In the genomic region with DNA sequence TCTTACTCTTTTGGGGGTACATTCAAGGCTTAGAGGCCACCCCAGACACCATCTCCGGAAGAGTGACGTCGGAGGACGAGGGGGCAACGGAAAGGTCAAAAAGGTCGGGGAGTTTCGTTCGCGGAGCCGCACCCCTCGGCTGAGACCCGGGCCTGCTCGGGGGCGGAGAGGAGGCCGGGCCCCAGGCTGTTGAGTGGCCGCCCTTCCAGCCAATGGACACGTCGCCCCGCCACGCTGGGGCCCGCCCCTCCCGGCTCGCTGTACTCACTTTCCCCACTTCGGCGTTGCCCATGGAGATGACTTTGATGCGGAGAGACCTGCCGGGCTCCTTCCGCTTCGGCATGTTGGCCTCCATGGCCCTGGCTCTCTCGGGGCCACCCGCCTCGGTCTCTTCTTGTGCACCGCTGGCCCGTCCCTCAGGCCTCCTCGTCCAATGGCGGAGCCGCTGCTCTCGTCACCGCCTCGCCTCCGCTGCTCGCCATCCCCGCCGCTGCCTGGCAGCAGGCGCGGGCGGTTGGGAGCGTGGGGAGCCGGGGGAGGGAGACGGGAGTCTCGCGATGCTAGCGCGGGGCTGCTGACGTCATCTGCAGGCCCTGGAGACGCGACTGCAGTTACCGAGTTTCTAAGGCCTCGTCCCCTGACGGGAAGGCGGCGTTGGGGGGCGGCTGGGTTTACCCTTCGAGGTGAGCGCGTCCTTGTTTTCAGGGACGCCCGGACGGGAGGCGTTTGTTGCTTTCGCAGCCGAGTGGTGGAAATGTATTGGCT, we compare ENCODE assay signal across 8 cellular contexts. TPM values are rescaled to one million over a fixed set of nuclear protein-coding genes. Genes with fewer than 3 reads are reported as not detected.
A peak's percentile ranks its signal among the peaks of the same experiment; 100 is the strongest.
DNase-seq lines count a peak whose midpoint lies in the region; ATAC-seq and TF ChIP-seq lines count a peak whose summit lies in the region.

A gene (minus strand): TSS at position 406 of the 765 bp plus-strand sequence. CDS start 51 bp downstream, at position 355.

- peak within 1 kb of the TSS; percentile 83 to 87 for H3K4me3 ChIP-seq in cardiac fibroblast (replicated peaks in 1 of 2; ENCODE audit: low read depth in 2 of 2, low read length in 2 of 2)
- H3K4me3 ChIP-seq in smooth muscle cell: peak within 1 kb of the TSS; percentile 94

- H3K4me2 ChIP-seq in smooth muscle cell: peak within 1 kb of the TSS; percentile 99

- H3K4me1 Mint-ChIP-seq in WTC11: peaks cover 8% of the 10 kb centered on the region; the same call in 1 of the 2 replicates

- POLR2A ChIA-PET in WTC11 (lab: Charles Lee): interaction anchor here (0.7 to 1.1 kb wide), 2 partner anchors 323 to 443 kb away, joined by 3 read pairs; no protein-coding TSS in a partner anchor

- peak; percentile 94 for ATAC-seq in HG03175 (IDR thresholded peaks at IDR 0.05; ENCODE audit: unreplicated experiment)
- peak; percentile 93 for ATAC-seq in WTC11

- H2AFZ ChIP-seq in smooth muscle cell (ENCODE audit: low read depth): peak within 1 kb of the TSS; percentile 100

- peaks cover 5% of the 10 kb centered on the region; the same call in 1 of the 2 replicates for H3K36me3 Mint-ChIP-seq in WTC11

- in situ Hi-C loops in GM18951 (cut with MboI; ENCODE audit: low sequenced_read_pairs, unreplicated experiment): no loop called here

- H3K79me2 ChIP-seq in smooth muscle cell (ENCODE audit: low read depth): peaks cover 31% of the 10 kb centered on the region

- peak; percentile 86 for TF ChIP-seq POLR2A in GM18951 (IDR thresholded peaks at IDR 0.05; ENCODE audit: extremely low read depth, insufficient read depth, insufficient read length)

- peak; percentile 99 for DNase-seq in AG08396 (ENCODE audit: low spot score)
- DNase-seq in NCI-H2227 treated with DMSO at 0.1 percent for 48 hours (lab: John Stamatoyannopoulos, UW): peak; percentile 99
- peak; percentile 98 for DNase-seq in WTC11 (ENCODE audit: low spot score)
- peak; percentile 98 to 99 for DNase-seq in cardiac fibroblast (ENCODE audit: low read depth in 2 of 2)
- peak; percentile 99 for DNase-seq in iPS-NIHi7 (ENCODE audit: extremely low spot score)
- peak; percentile 92 for DNase-seq in smooth muscle cell (lab: John Stamatoyannopoulos, UW; ENCODE audit: unreplicated experiment)

- H3K36me3 ChIP-seq in smooth muscle cell (ENCODE audit: low read depth): no peaks in the 10 kb centered on the region

- CTCF ChIA-PET in WTC11 (lab: Charles Lee): interaction anchor here (0.6 to 1.0 kb wide), 4 partner anchors 70 to 239 kb away, joined by 3 to 4 read pairs (median 4); no protein-coding TSS in a partner anchor

- H3K4me1 ChIP-seq in smooth muscle cell (ENCODE audit: low read depth): peaks cover 6% of the 10 kb centered on the region

- peak within 1 kb of the TSS; percentile 98 for H3K9ac ChIP-seq in smooth muscle cell (ENCODE audit: low read depth)

- TF ChIP-seq CTCF in WTC11 (IDR thresholded peaks at IDR 0.05): no peak
- no peak for TF ChIP-seq CTCF in cardiac fibroblast (IDR thresholded peaks at IDR 0.05; ENCODE audit: low read depth, low read length)
- TF ChIP-seq CTCF in smooth muscle cell (IDR thresholded peaks at IDR 0.05; ENCODE audit: borderline replicate concordance, insufficient read depth, poor library complexity, severe bottlenecking): no peak

- WGBS in smooth muscle cell (ENCODE audit: low lambda C conversion rate): under 1% methylated on average over 63 of the region's 72 CpGs

- H3K27ac ChIP-seq in smooth muscle cell (ENCODE audit: low read depth): peak within 1 kb of the TSS; percentile 99

- no peaks in the 10 kb centered on the region for H3K27me3 ChIP-seq in smooth muscle cell (ENCODE audit: low read depth)

- H3K9me3 ChIP-seq in smooth muscle cell (replicated peaks; ENCODE audit: low read depth): no peaks in the 10 kb centered on the region

- H3K9me3 Mint-ChIP-seq in WTC11: no peaks in the 10 kb centered on the region

- H3K27ac Mint-ChIP-seq in WTC11: peak within 1 kb of the TSS; percentile 99

- H3K4me3 Mint-ChIP-seq in WTC11: peak within 1 kb of the TSS; percentile 97

- no peaks in the 10 kb centered on the region for H3K27me3 Mint-ChIP-seq in WTC11 (ENCODE audit: low read depth)

- H4K20me1 ChIP-seq in smooth muscle cell (ENCODE audit: low read depth): no peaks in the 10 kb centered on the region

- H3F3A ChIP-seq in smooth muscle cell (ENCODE audit: low read depth): no peaks in the 10 kb centered on the region

TF ChIP-seq in WTC11, 78 proteins besides CTCF, POLR2A, EP300 and RAD21 (continues in another document):
- TF ChIP-seq, protein P1, sequence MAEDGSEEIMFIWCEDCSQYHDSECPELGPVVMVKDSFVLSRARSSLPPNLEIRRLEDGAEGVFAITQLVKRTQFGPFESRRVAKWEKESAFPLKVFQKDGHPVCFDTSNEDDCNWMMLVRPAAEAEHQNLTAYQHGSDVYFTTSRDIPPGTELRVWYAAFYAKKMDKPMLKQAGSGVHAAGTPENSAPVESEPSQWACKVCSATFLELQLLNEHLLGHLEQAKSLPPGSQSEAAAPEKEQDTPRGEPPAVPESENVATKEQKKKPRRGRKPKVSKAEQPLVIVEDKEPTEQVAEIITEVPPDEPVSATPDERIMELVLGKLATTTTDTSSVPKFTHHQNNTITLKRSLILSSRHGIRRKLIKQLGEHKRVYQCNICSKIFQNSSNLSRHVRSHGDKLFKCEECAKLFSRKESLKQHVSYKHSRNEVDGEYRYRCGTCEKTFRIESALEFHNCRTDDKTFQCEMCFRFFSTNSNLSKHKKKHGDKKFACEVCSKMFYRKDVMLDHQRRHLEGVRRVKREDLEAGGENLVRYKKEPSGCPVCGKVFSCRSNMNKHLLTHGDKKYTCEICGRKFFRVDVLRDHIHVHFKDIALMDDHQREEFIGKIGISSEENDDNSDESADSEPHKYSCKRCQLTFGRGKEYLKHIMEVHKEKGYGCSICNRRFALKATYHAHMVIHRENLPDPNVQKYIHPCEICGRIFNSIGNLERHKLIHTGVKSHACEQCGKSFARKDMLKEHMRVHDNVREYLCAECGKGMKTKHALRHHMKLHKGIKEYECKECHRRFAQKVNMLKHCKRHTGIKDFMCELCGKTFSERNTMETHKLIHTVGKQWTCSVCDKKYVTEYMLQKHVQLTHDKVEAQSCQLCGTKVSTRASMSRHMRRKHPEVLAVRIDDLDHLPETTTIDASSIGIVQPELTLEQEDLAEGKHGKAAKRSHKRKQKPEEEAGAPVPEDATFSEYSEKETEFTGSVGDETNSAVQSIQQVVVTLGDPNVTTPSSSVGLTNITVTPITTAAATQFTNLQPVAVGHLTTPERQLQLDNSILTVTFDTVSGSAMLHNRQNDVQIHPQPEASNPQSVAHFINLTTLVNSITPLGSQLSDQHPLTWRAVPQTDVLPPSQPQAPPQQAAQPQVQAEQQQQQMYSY (CRISPR knock-in tag; IDR thresholded peaks at IDR 0.05): no peak
- peak; percentile 91 for TF ChIP-seq SP1 (CRISPR knock-in tag; conservative IDR thresholded peaks at IDR 0.05)
- TF ChIP-seq, protein P2, sequence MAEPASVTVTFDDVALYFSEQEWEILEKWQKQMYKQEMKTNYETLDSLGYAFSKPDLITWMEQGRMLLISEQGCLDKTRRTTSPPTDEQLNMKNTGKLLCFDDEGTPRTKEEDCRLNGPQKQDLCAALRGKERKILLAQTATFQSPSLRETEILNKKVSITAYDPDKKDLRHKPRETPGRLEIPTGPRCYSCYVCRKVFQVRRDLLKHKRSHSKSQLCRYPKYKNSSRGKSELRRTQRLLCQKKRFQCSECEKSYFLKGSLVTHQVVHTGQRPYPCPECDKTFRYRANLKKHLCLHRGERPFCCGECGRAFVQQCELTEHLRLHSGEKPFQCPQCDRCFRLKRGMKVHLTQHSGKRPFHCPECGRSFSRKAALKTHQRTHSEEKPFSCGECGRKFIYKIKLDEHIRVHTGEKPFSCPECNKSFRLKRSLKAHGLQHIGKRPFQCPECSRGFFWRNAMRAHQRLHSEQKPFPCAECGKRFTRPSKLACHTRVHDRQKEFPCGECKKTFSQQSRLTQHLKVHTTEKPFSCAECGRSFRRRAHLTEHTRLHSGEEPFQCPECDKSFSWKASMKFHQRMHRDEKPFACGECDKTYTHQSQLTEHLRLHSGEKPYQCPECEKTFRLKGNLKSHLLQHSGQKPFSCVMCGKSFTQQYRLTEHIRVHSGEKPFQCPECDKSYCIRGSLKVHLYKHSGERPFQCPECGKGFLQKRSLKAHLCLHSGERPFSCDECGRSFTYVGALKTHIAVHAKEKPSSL (CRISPR knock-in tag; conservative IDR thresholded peaks at IDR 0.05): no peak
- TF ChIP-seq, protein P3, sequence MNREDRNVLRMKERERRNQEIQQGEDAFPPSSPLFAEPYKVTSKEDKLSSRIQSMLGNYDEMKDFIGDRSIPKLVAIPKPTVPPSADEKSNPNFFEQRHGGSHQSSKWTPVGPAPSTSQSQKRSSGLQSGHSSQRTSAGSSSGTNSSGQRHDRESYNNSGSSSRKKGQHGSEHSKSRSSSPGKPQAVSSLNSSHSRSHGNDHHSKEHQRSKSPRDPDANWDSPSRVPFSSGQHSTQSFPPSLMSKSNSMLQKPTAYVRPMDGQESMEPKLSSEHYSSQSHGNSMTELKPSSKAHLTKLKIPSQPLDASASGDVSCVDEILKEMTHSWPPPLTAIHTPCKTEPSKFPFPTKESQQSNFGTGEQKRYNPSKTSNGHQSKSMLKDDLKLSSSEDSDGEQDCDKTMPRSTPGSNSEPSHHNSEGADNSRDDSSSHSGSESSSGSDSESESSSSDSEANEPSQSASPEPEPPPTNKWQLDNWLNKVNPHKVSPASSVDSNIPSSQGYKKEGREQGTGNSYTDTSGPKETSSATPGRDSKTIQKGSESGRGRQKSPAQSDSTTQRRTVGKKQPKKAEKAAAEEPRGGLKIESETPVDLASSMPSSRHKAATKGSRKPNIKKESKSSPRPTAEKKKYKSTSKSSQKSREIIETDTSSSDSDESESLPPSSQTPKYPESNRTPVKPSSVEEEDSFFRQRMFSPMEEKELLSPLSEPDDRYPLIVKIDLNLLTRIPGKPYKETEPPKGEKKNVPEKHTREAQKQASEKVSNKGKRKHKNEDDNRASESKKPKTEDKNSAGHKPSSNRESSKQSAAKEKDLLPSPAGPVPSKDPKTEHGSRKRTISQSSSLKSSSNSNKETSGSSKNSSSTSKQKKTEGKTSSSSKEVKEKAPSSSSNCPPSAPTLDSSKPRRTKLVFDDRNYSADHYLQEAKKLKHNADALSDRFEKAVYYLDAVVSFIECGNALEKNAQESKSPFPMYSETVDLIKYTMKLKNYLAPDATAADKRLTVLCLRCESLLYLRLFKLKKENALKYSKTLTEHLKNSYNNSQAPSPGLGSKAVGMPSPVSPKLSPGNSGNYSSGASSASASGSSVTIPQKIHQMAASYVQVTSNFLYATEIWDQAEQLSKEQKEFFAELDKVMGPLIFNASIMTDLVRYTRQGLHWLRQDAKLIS (CRISPR knock-in tag; IDR thresholded peaks at IDR 0.05; ENCODE audit: borderline replicate concordance): no peak

RNA-seq across cellular contexts. Expression of the gene that starts here (rescaled TPM):
- total RNA-seq in WTC11 (2021) (3.8 to 5.4 TPM (median 5.0 TPM) in 3 replicates), smooth muscle cell (4.4 and 8.4 TPM in 2 replicates)
- 1.4 and 2.2 TPM in 2 replicates for polyA plus RNA-seq in smooth muscle cell

Comparison
In these comparisons a context has a peak if more than half of its experiments do, and no peak if none do; other contexts are left out.
1. Peak in every context shown above with its lines: DNase-seq, ATAC-seq, H3K4me3 ChIP-seq and H3K27ac ChIP-seq.